ENCODE assay signal across 8 cellular contexts in genomic region chr7:137882261-137882668, GRCh38. TPM values are rescaled to one million over a fixed set of nuclear protein-coding genes. Genes with fewer than 3 reads are reported as not detected.
A peak's percentile ranks its signal among the peaks of the same experiment; 100 is the strongest.
DNase-seq lines count a peak whose midpoint lies in the region; ATAC-seq and TF ChIP-seq lines count a peak whose summit lies in the region.

No MANE protein-coding gene starts in this region.

- DNase-seq in Daoy (ENCODE audit: low read depth) (peak; percentile 97), prostate gland (ENCODE audit: low spot score) (no peak), ecto neural progenitor cell (ENCODE audit: low spot score) (no peak), immature natural killer cell (no peak)
- DNase-seq in activated T-cell treated with anti-CD3 and anti-CD28 coated beads, Interleukin-2, amount 50 U/mL, for 72 hours: peak; percentile 57 to 74

- H3K36me3 ChIP-seq in mesodermal cell (ENCODE audit: control insufficient read depth, insufficient read depth, low read length) (peaks cover 99% of the 10 kb centered on the region), prostate gland (peaks cover 3 to 23% of the 10 kb centered on the region in 2 donors)

- H3K27me3 Mint-ChIP-seq in activated T-cell treated with anti-CD3 and anti-CD28 coated beads, Interleukin-2, amount 50 U/mL, for 72 hours (ENCODE audit: low read depth): no peaks in the 10 kb centered on the region
- no peaks in the 10 kb centered on the region for H3K27me3 Mint-ChIP-seq in immature natural killer cell (ENCODE audit: low read depth in 3 of 3)

- no peaks in the 10 kb centered on the region for H3K9me3 Mint-ChIP-seq in activated T-cell treated with anti-CD3 and anti-CD28 coated beads, Interleukin-2, amount 50 U/mL, for 72 hours
- no peaks in the 10 kb centered on the region for H3K9me3 Mint-ChIP-seq in immature natural killer cell

- WGBS in mesodermal cell (ENCODE audit: insufficient coverage in 2 of 2), 2 experiments: 73 to 80% methylated on average over 1 to 2 of the region's 5 CpGs
- 83% methylated on average over 5 of the region's 5 CpGs for WGBS in prostate gland

- peak overlapping the region; percentile 38 for H3K27ac ChIP-seq in mesodermal cell (ENCODE audit: low read depth, low read length, severe bottlenecking)
- no peak overlapping the region for H3K27ac ChIP-seq in prostate gland

- H3K27me3 ChIP-seq in prostate gland (replicated peaks; ENCODE audit: insufficient read depth): no peaks in the 10 kb centered on the region

- H3K4me1 ChIP-seq in mesodermal cell (ENCODE audit: control insufficient read depth, insufficient read depth, low read length, poor library complexity, severe bottlenecking): peaks cover 21% of the 10 kb centered on the region
- no peaks in the 10 kb centered on the region for H3K4me1 ChIP-seq in prostate gland (replicated peaks)

- ATAC-seq in GM19452 (IDR thresholded peaks at IDR 0.05; ENCODE audit: unreplicated experiment) (peak; percentile 94), HG03354 (IDR thresholded peaks at IDR 0.05; ENCODE audit: poor library complexity, severe bottlenecking, unreplicated experiment) (peak; percentile 84)
- ATAC-seq in activated T-cell treated with anti-CD3 and anti-CD28 coated beads, Interleukin-2, amount 50 U/mL, for 72 hours (replicated peaks in 1 of 2): peak; percentile 97 to 98

- no peak for TF ChIP-seq CTCF in prostate gland (IDR thresholded peaks at IDR 0.05)

- H3K4me3 ChIP-seq in mesodermal cell (ENCODE audit: extremely low read depth, insufficient read depth, low read length, poor library complexity, severe bottlenecking) (no peak overlapping the region), prostate gland (no peak overlapping the region)

- TF ChIP-seq POLR2A in prostate gland (IDR thresholded peaks at IDR 0.05): no peak

- intact Hi-C loops in prostate gland (cut with DNase I): no loop called here

- H3K4me3 Mint-ChIP-seq in activated T-cell treated with anti-CD3 and anti-CD28 coated beads, Interleukin-2, amount 50 U/mL, for 72 hours: peak overlapping the region in 1 of 2 donors; percentile 25
- no peak overlapping the region for H3K4me3 Mint-ChIP-seq in immature natural killer cell

- H3K36me3 Mint-ChIP-seq in activated T-cell treated with anti-CD3 and anti-CD28 coated beads, Interleukin-2, amount 50 U/mL, for 72 hours (ENCODE audit: insufficient read depth in 2 of 2): peaks cover 12 to 16% of the 10 kb centered on the region in 2 donors
- H3K36me3 Mint-ChIP-seq in immature natural killer cell: peaks cover 31 to 63% (median 40%) of the 10 kb centered on the region in 3 donors

- H3K9me3 ChIP-seq in mesodermal cell (ENCODE audit: control insufficient read depth, low read length) (no peaks in the 10 kb centered on the region), prostate gland (no peaks in the 10 kb centered on the region)

- H3K4me1 Mint-ChIP-seq in activated T-cell treated with anti-CD3 and anti-CD28 coated beads, Interleukin-2, amount 50 U/mL, for 72 hours (ENCODE audit: low read depth): peaks cover 60% of the 10 kb centered on the region
- peaks cover 3 to 6% of the 10 kb centered on the region in 2 donors for H3K4me1 Mint-ChIP-seq in immature natural killer cell

- no peak overlapping the region for H3K27ac Mint-ChIP-seq in activated T-cell treated with anti-CD3 and anti-CD28 coated beads, Interleukin-2, amount 50 U/mL, for 72 hours
- peak overlapping the region in 1 of 6 donors; percentile 40 for H3K27ac Mint-ChIP-seq in immature natural killer cell

RNA-seq across cellular contexts. Expression of gene DGKI, which starts 35.5 kb away (rescaled TPM):
- total RNA-seq in Daoy (2014; rRNA removed; shearing (Covaris generic)): 26.1 and 29.9 TPM in 2 replicates
- 10 to 100 TPM; 17.8 to 18.2 TPM for total RNA-seq in activated T-cell treated with anti-CD3 and anti-CD28 coated beads, Interleukin-2, amount 50 U/mL, for 72 hours
- polyA plus RNA-seq in mesodermal cell (2013, experiment 1 of 2): 0.96 TPM
- 0.96 TPM for polyA plus RNA-seq in mesodermal cell (2013, experiment 2 of 2)
- 1 to 10 TPM in 1 of 2 donors, under 1 TPM in 1; 0.32 to 1.5 TPM for total RNA-seq in prostate gland
- polyA plus RNA-seq in immature natural killer cell: not detected

Comparison
In these comparisons a context has a peak if more than half of its experiments do, and no peak if none do; other contexts are left out.
1. DNase-seq: peak in Daoy (single experiment) and activated T-cell treated with anti-CD3 and anti-CD28 coated beads, Interleukin-2, amount 50 U/mL, for 72 hours (2 of 2); none in prostate gland (single experiment), ecto neural progenitor cell (single experiment) and immature natural killer cell (0 of 3).
2. RNA of gene DGKI, which starts 35.5 kb away (total RNA-seq): 26.1 to 29.9 TPM in Daoy and 17.8 to 18.2 TPM in activated T-cell treated with anti-CD3 and anti-CD28 coated beads, Interleukin-2, amount 50 U/mL, for 72 hours; 0.32 to 1.5 TPM in prostate gland; every median in the first group is over 4 times any median in the second.
3. Peak in every context shown above with its lines, with median percentiles within 50 percentile points of each other: ATAC-seq.